In the genomic region with DNA sequence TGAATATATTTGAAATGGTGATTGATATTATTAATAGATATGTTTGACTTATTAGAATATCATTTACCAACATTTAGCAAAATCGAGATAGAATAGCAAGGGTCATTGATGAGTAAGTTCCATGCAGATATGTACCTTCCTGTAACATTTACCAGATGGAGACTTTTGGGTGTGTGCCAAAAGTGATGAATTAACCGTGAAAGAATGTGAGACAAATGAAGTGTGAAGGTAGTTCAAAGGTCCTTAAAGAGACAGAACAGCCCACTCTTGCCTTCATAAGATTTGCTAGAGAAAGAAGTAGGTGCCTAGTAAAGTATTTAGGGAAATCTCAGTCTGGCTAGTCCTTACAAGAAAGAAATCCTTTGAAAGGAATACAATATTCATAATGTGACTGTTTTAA, we compare ENCODE assay signal across 12 cellular contexts. TPM values are rescaled to one million over a fixed set of nuclear protein-coding genes. Genes with fewer than 3 reads are reported as not detected.
DNase-seq lines count a peak whose midpoint lies in the region; ATAC-seq, FAIRE-seq and TF ChIP-seq lines count a peak whose summit lies in the region.
"Had no signal": no experiment of that assay in that cellular context is flagged by ENCODE, and none has a peak within 500 bp of the region (broad histone marks: within the 10 kb centered on the region; RNA-seq: fewer than 3 reads in every experiment).

No MANE protein-coding gene starts in this region.

- peaks cover 33% of the 10 kb centered on the region for H3K4me1 Mint-ChIP-seq in astrocyte (ENCODE audit: low read depth, unreplicated experiment)
- no peaks in the 10 kb centered on the region for H3K4me1 Mint-ChIP-seq in CD8-positive, alpha-beta memory T cell
- no peaks in the 10 kb centered on the region for H3K4me1 Mint-ChIP-seq in activated T-helper 17 cell treated with anti-CD3 and anti-CD28 coated beads, Interleukin-2, amount 50 U/mL, for 72 hours

- TF ChIP-seq CTCF in astrocyte (IDR thresholded peaks at IDR 0.05; ENCODE audit: insufficient read depth, low read depth, low read length): no peak

- peak overlapping the region; percentile 58 for H3K27ac Mint-ChIP-seq in astrocyte (ENCODE audit: unreplicated experiment)
- no peak overlapping the region for H3K27ac Mint-ChIP-seq in CD8-positive, alpha-beta memory T cell
- no peak overlapping the region for H3K27ac Mint-ChIP-seq in activated T-helper 17 cell treated with anti-CD3 and anti-CD28 coated beads, Interleukin-2, amount 50 U/mL, for 72 hours

- no peaks in the 10 kb centered on the region for H3K27me3 Mint-ChIP-seq in astrocyte (ENCODE audit: low read depth, unreplicated experiment)
- H3K27me3 Mint-ChIP-seq in CD8-positive, alpha-beta memory T cell: peaks cover 0 to 6% of the 10 kb centered on the region in 2 donors
- no peaks in the 10 kb centered on the region for H3K27me3 Mint-ChIP-seq in activated T-helper 17 cell treated with anti-CD3 and anti-CD28 coated beads, Interleukin-2, amount 50 U/mL, for 72 hours

- H4K20me1 ChIP-seq in astrocyte (ENCODE audit: insufficient read depth, low read length): no peaks in the 10 kb centered on the region

- no peaks in the 10 kb centered on the region for H3K9me3 ChIP-seq in astrocyte (ENCODE audit: insufficient read depth, low read depth, low read length)
- no peaks in the 10 kb centered on the region for H3K9me3 ChIP-seq in CD8-positive, alpha-beta memory T cell (ENCODE audit: low read length)

- no peaks in the 10 kb centered on the region for H3K79me2 ChIP-seq in astrocyte (ENCODE audit: insufficient read depth, low read length)

- H3K4me3 ChIP-seq in astrocyte (ENCODE audit: insufficient read depth, low read depth, low read length): no peak overlapping the region
- no peak overlapping the region for H3K4me3 ChIP-seq in CD8-positive, alpha-beta memory T cell (ENCODE audit: low read length)

- no peak for FAIRE-seq in astrocyte (lab: Jason Lieb, UNC)

- H3K9me3 Mint-ChIP-seq in astrocyte (ENCODE audit: unreplicated experiment): no peaks in the 10 kb centered on the region
- H3K9me3 Mint-ChIP-seq in CD8-positive, alpha-beta memory T cell: no peaks in the 10 kb centered on the region
- H3K9me3 Mint-ChIP-seq in activated T-helper 17 cell treated with anti-CD3 and anti-CD28 coated beads, Interleukin-2, amount 50 U/mL, for 72 hours: no peaks in the 10 kb centered on the region
- H3K9me3 Mint-ChIP-seq: naive thymus-derived CD8-positive, alpha-beta T cell had no signal

- H3K27ac ChIP-seq in astrocyte (ENCODE audit: low read depth, low read length): no peak overlapping the region
- H3K27ac ChIP-seq in CD8-positive, alpha-beta memory T cell (ENCODE audit: low read depth, low read length): no peak overlapping the region

- ATAC-seq in activated T-helper 17 cell treated with anti-CD3 and anti-CD28 coated beads, Interleukin-2, amount 50 U/mL, for 72 hours (replicated peaks): no peak
- no peak for ATAC-seq in GM18868 (IDR thresholded peaks at IDR 0.05; ENCODE audit: unreplicated experiment)
- ATAC-seq: naive thymus-derived CD8-positive, alpha-beta T cell had no signal

- no peak overlapping the region for H3K9ac ChIP-seq in astrocyte (ENCODE audit: low read length)

- no peak overlapping the region for H2AFZ ChIP-seq in astrocyte (ENCODE audit: low read depth, low read length)

- no peaks in the 10 kb centered on the region for H3K36me3 ChIP-seq in astrocyte (ENCODE audit: insufficient read depth, low read length)
- no peaks in the 10 kb centered on the region for H3K36me3 ChIP-seq in CD8-positive, alpha-beta memory T cell (ENCODE audit: insufficient read depth, low read length)

- peak; percentile 55 for DNase-seq in DMS 273 treated with DMSO at 0.1 percent for 48 hours (lab: John Stamatoyannopoulos, UW)
- DNase-seq in LHCN-M2 (ENCODE audit: low read depth): peak; percentile 82
- DNase-seq in astrocyte (ENCODE audit: low read depth): peak; percentile 84
- DNase-seq in left kidney (ENCODE audit: low read depth, low spot score): peak; percentile 94
- no peak for DNase-seq in CD8-positive, alpha-beta memory T cell
- no peak for DNase-seq in stimulated activated CD4-positive, alpha-beta T cell treated with anti-CD3 and anti-CD28 coated beads, Interleukin-4, amount 100 ng/mL, for 24 hours
- DNase-seq: activated effector memory CD4-positive, alpha-beta T cell treated with Interleukin-2 at 50 U/mL for 16 hours; GDM1; naive thymus-derived CD8-positive, alpha-beta T cell; T-helper 1 cell had no signal

- POLR2A ChIA-PET in CD8-positive, alpha-beta memory T cell (lab: Charles Lee): no interaction called here

- no peaks in the 10 kb centered on the region for H3K27me3 ChIP-seq in astrocyte (ENCODE audit: insufficient read depth, low read length)
- H3K27me3 ChIP-seq in CD8-positive, alpha-beta memory T cell (ENCODE audit: insufficient read depth, low read length, poor library complexity, severe bottlenecking): no peaks in the 10 kb centered on the region

- no peaks in the 10 kb centered on the region for H3K36me3 Mint-ChIP-seq in astrocyte (ENCODE audit: low read depth, unreplicated experiment)
- no peaks in the 10 kb centered on the region for H3K36me3 Mint-ChIP-seq in CD8-positive, alpha-beta memory T cell
- H3K36me3 Mint-ChIP-seq in activated T-helper 17 cell treated with anti-CD3 and anti-CD28 coated beads, Interleukin-2, amount 50 U/mL, for 72 hours (ENCODE audit: low read depth): no peaks in the 10 kb centered on the region
- H3K36me3 Mint-ChIP-seq: naive thymus-derived CD8-positive, alpha-beta T cell had no signal

- CTCF ChIA-PET in CD8-positive, alpha-beta memory T cell (lab: Charles Lee): no interaction called here

- peaks cover 6% of the 10 kb centered on the region for H3K4me1 ChIP-seq in astrocyte (ENCODE audit: insufficient read depth, low read length)
- H3K4me1 ChIP-seq in CD8-positive, alpha-beta memory T cell (ENCODE audit: insufficient read depth, low read length): no peaks in the 10 kb centered on the region

- no peak overlapping the region for H3K4me3 Mint-ChIP-seq in astrocyte (ENCODE audit: unreplicated experiment)
- no peak overlapping the region for H3K4me3 Mint-ChIP-seq in CD8-positive, alpha-beta memory T cell
- H3K4me3 Mint-ChIP-seq in activated T-helper 17 cell treated with anti-CD3 and anti-CD28 coated beads, Interleukin-2, amount 50 U/mL, for 72 hours: no peak overlapping the region
- H3K4me3 Mint-ChIP-seq: naive thymus-derived CD8-positive, alpha-beta T cell had no signal

- H3K4me2 ChIP-seq in astrocyte (ENCODE audit: low read length): no peak overlapping the region

RNA-seq across cellular contexts. Expression of gene FGD4, which starts 45.5 kb away (rescaled TPM):
- total RNA-seq in LHCN-M2 (2014; rRNA removed) (5.6 and 8.1 TPM in 2 replicates), astrocyte (16.2 and 18.7 TPM in 2 replicates)
- polyA plus RNA-seq in LHCN-M2 (2012): 6.1 TPM
- 1 to 10 TPM in 1 of 2 experiments, under 1 TPM in 1; 0.64 to 1.4 TPM for total RNA-seq in CD8-positive, alpha-beta memory T cell
- 1.4 TPM for polyA plus RNA-seq in CD8-positive, alpha-beta memory T cell
- under 1 TPM; 0.21 to 0.32 TPM for total RNA-seq in activated T-helper 17 cell treated with anti-CD3 and anti-CD28 coated beads, Interleukin-2, amount 50 U/mL, for 72 hours

Comparison
In these comparisons a context has a peak if more than half of its experiments do, and no peak if none do; other contexts are left out.
1. DNase-seq: peak in DMS 273 treated with DMSO at 0.1 percent for 48 hours (single experiment), LHCN-M2 (single experiment), astrocyte (single experiment) and left kidney (single experiment); none in CD8-positive, alpha-beta memory T cell (0 of 5) and stimulated activated CD4-positive, alpha-beta T cell treated with anti-CD3 and anti-CD28 coated beads, Interleukin-4, amount 100 ng/mL, for 24 hours (single experiment).